ENCODE assay signal across 23 cellular contexts in genomic region chr13:20953245-20953931, GRCh38. TPM values are rescaled to one million over a fixed set of nuclear protein-coding genes. Genes with fewer than 3 reads are reported as not detected.
A peak's percentile ranks its signal among the peaks of the same experiment; 100 is the strongest.
DNase-seq lines count a peak whose midpoint lies in the region; ATAC-seq, FAIRE-seq and TF ChIP-seq lines count a peak whose summit lies in the region.
"Had no signal": no experiment of that assay in that cellular context is flagged by ENCODE, and none has a peak within 500 bp of the region (broad histone marks: within the 10 kb centered on the region; RNA-seq: fewer than 3 reads in every experiment).

No MANE protein-coding gene starts in this region.

- H3K4me2 ChIP-seq in HepG2 (ENCODE audit: low read depth, low read length) = peak overlapping the region; percentile 94

- POLR2A ChIA-PET in HepG2 (lab: Yijun Ruan, JAX) = interaction anchor here (0.9 to 1.3 kb wide), 6 partner anchors 8 to 223 kb away, joined by 3 to 8 read pairs (median 4); partner anchors contain the start of genes MRPL57, SKA3 and XPO4

- H3K36me3 ChIP-seq in HepG2 (replicated peaks in 1 of 2; ENCODE audit: control insufficient read depth in 1 of 2, insufficient read depth in 2 of 2, low read length in 2 of 2) = no peaks in the 10 kb centered on the region
- H3K36me3 ChIP-seq: SJCRH30 had no signal

- peak overlapping the region; percentile 71 for H3K27ac ChIP-seq in HepG2 (ENCODE audit: extremely low read length, insufficient read depth, low read length)
- H3K27ac ChIP-seq: SJCRH30 had no signal

- intact Hi-C loops in HepG2 (cut with micrococcal nuclease; ENCODE audit: unreplicated experiment) = loop anchor here (5.0 kb wide), 1 partner anchor 59 kb away; no protein-coding TSS in a partner anchor

- H3K9ac ChIP-seq in HepG2 (ENCODE audit: insufficient read depth, low read depth, low read length) = peak overlapping the region; percentile 57

- DNase-seq in DMS53 (lab: John Stamatoyannopoulos, UW) (peak; percentile 26), DMS53 treated with DMSO at 0.1 percent for 48 hours (lab: John Stamatoyannopoulos, UW; ENCODE audit: unreplicated experiment) (no peak), LNCaP clone FGC (ENCODE audit: low read depth) (peak; percentile 30), HepG2 (ENCODE audit: low spot score) (peak; percentile 91), EL (no peak), NCI-H2029 (lab: John Stamatoyannopoulos, UW) (no peak), NCI-H526 treated with DMSO at 0.1 percent for 48 hours (lab: John Stamatoyannopoulos, UW) (no peak)
- DNase-seq: 8988T; AML-193; C1 segment of cervical spinal cord; CD8-positive, alpha-beta memory T cell; HCEC 1CT; NCI-H1092; NCI-H1436 treated with DMSO at 0.1 percent for 48 hours; NCI-H1930; NCI-H2227 treated with DMSO at 0.1 percent for 48 hours; NCI-H510A treated with DMSO at 0.1 percent for 48 hours; SJCRH30; T-cell had no signal

- TF ChIP-seq EP300 in HepG2 (IDR thresholded peaks at IDR 0.05; ENCODE audit: low read depth in 2 of 2, low read length in 2 of 2) (peak in 1 of 2 experiments; percentile 89; a peak in 2 of 4 replicates), HepG2 (CRISPR knock-in tag; IDR thresholded peaks at IDR 0.05; ENCODE audit: borderline replicate concordance) (peak; percentile 48; the same call in 1 of the 2 replicates)

- under 1% methylated on average over 9 of the region's 16 CpGs for WGBS in HepG2 (ENCODE audit: low lambda C conversion rate)

- no TSS peak for BruUV-seq in HepG2 (replicated peaks; lab: Mats Ljungman, UMichigan)

- H3K27me3 ChIP-seq in HepG2 (ENCODE audit: control insufficient read depth in 1 of 2, insufficient read depth in 2 of 2, low read length in 2 of 2) = no peaks in the 10 kb centered on the region
- H3K27me3 ChIP-seq: SJCRH30 had no signal

- in situ Hi-C loops in HepG2 (cut with HindIII; ENCODE audit: extremely low pct_ligation_motif_present, low pct_unique_long_range_greater_than_20kb) = no loop called here

- no peaks in the 10 kb centered on the region for H4K20me1 ChIP-seq in HepG2 (ENCODE audit: insufficient read depth, low read length)

- no peak for TF ChIP-seq POLR2A in HepG2 (IDR thresholded peaks at IDR 0.05; ENCODE audit: insufficient read depth in 1 of 2, low read depth in 2 of 2, low read length in 2 of 2)

- H2AFZ ChIP-seq in HepG2 (ENCODE audit: low read length) = no peak overlapping the region

- no peak for TF ChIP-seq RAD21 in HepG2 (CRISPR knock-in tag; IDR thresholded peaks at IDR 0.05)

- H3K79me2 ChIP-seq in HepG2 (ENCODE audit: insufficient read depth, low read length) = no peaks in the 10 kb centered on the region

- peak; percentile 90 for FAIRE-seq in HepG2 (lab: Jason Lieb, UNC)
- FAIRE-seq: HTR-8/SVneo, K562, RCC 7860 had no signal

- ATAC-seq in HepG2 = peak; percentile 92
- ATAC-seq in HG03097 (IDR thresholded peaks at IDR 0.05; ENCODE audit: low FRiP score, unreplicated experiment) = no peak
- ATAC-seq: K562, T-cell had no signal

- TF ChIP-seq CTCF in LNCaP clone FGC (IDR thresholded peaks at IDR 0.05; ENCODE audit: control insufficient read depth, extremely low read depth, insufficient read depth) = no peak
- TF ChIP-seq CTCF in HepG2 (CRISPR knock-in tag; IDR thresholded peaks at IDR 0.05) = no peak; the same call in 1 of the 2 replicates

- peaks cover 42% of the 10 kb centered on the region for H3K4me1 ChIP-seq in HepG2 (ENCODE audit: insufficient read depth, low read length)
- H3K4me1 ChIP-seq: SJCRH30 had no signal

- H3K4me3 ChIP-seq in LNCaP clone FGC (ENCODE audit: low read depth, low read length) (no peak overlapping the region), HepG2 (replicated peaks in 1 of 3; ENCODE audit: insufficient read depth in 1 of 3, low read depth in 2 of 3, low read length in 3 of 3) (peak overlapping the region; percentile 39 to 64 (median 43))
- H3K4me3 ChIP-seq: K562, SJCRH30 had no signal

- CTCF ChIA-PET in HepG2 (lab: Yijun Ruan, JAX; ENCODE audit: low intra/inter-chr PET ratio, low total read pairs) = no interaction called here

- no peaks in the 10 kb centered on the region for H3K9me3 ChIP-seq in HepG2 (ENCODE audit: low read length)
- H3K9me3 ChIP-seq: SJCRH30 had no signal

TF ChIP-seq in HepG2, 621 proteins besides CTCF, POLR2A, EP300 and RAD21 (continues in another document):
- TF ChIP-seq ZNF619 (CRISPR knock-in tag; IDR thresholded peaks at IDR 0.05) = no peak
- TF ChIP-seq TARDBP (CRISPR knock-in tag; IDR thresholded peaks at IDR 0.05) = peak; percentile 85
- peak; percentile 92 for TF ChIP-seq TFE3 (CRISPR knock-in tag; IDR thresholded peaks at IDR 0.05)
- no peak for TF ChIP-seq MTA3 (CRISPR knock-in tag; IDR thresholded peaks at IDR 0.05)
- no peak for TF ChIP-seq GTF2F1 (IDR thresholded peaks at IDR 0.05; ENCODE audit: low read length)
- no peak for TF ChIP-seq SMARCE1 (IDR thresholded peaks at IDR 0.05; ENCODE audit: borderline replicate concordance)
- TF ChIP-seq MED8 (CRISPR knock-in tag; IDR thresholded peaks at IDR 0.05; ENCODE audit: insufficient replicate concordance) = no peak
- TF ChIP-seq IRF2 (CRISPR knock-in tag; IDR thresholded peaks at IDR 0.05) = peak; percentile 49; the same call in 1 of the 2 replicates
- TF ChIP-seq ZNF543 (CRISPR knock-in tag; IDR thresholded peaks at IDR 0.05) = no peak
- TF ChIP-seq ISL2 (CRISPR knock-in tag; IDR thresholded peaks at IDR 0.05) = peak; percentile 96
- TF ChIP-seq SOX6 (IDR thresholded peaks at IDR 0.05) = no peak
- peak; percentile 94 for TF ChIP-seq SOX6 (CRISPR knock-in tag; IDR thresholded peaks at IDR 0.05)
- peak; percentile 82 for TF ChIP-seq RARA (CRISPR knock-in tag; IDR thresholded peaks at IDR 0.05)
- TF ChIP-seq ZNF7 (CRISPR knock-in tag; IDR thresholded peaks at IDR 0.05) = no peak

RNA-seq across cellular contexts. Expression of gene XPO4, which starts 50.8 kb away (rescaled TPM):
- 24.8 and 41.5 TPM in 2 replicates for total RNA-seq in HepG2 (2016; rRNA removed; fragmentation: Illumina TruSeq; extraction: Trizol)
- total RNA-seq in HepG2 (2016; cell fraction: cytosol; rRNA removed; fragmentation: Illumina TruSeq; extraction: Trizol; ENCODE audit: low read depth) = 8.7 TPM in 2 replicates
- 24.4 and 40.6 TPM in 2 replicates for total RNA-seq in HepG2 (2016; cell fraction: insoluble cytoplasmic fraction; rRNA removed; fragmentation: Illumina TruSeq; extraction: Trizol)
- 17.5 and 20.5 TPM in 2 replicates for total RNA-seq in HepG2 (2016; cell fraction: membrane; rRNA removed; fragmentation: Illumina TruSeq; extraction: Trizol)
- total RNA-seq in HepG2 (2016; cell fraction: nucleus; rRNA removed; fragmentation: Illumina TruSeq; extraction: Trizol) = 36.7 and 39.7 TPM in 2 replicates
- 7.0 and 8.4 TPM in 2 replicates for polyA plus RNA-seq in HepG2 (2011; rRNA removed)
- polyA plus RNA-seq in HepG2 (2011; cell fraction: cytosol; rRNA removed) = 3.0 and 4.8 TPM in 2 replicates
- polyA plus RNA-seq in HepG2 (2011; cell fraction: nucleus; rRNA removed) = 7.7 and 8.5 TPM in 2 replicates
- 7.8 and 8.5 TPM in 2 replicates for polyA plus RNA-seq in HepG2 (2012)
- 1.9 and 2.1 TPM in 2 replicates for polyA plus RNA-seq in HepG2 (2016; cell fraction: cytosol; fragmentation: Illumina TruSeq; extraction: Trizol; ENCODE audit: low read depth)
- polyA plus RNA-seq in HepG2 (2016; cell fraction: insoluble cytoplasmic fraction; fragmentation: Illumina TruSeq; extraction: Trizol; ENCODE audit: low read depth) = 17.3 and 18.6 TPM in 2 replicates
- 4.7 and 5.9 TPM in 2 replicates for polyA plus RNA-seq in HepG2 (2016; cell fraction: membrane; fragmentation: Illumina TruSeq; extraction: Trizol; ENCODE audit: low read depth)
- 21.7 and 22.1 TPM in 2 replicates for polyA plus RNA-seq in HepG2 (2016; cell fraction: nucleus; fragmentation: Illumina TruSeq; extraction: Trizol; ENCODE audit: insufficient read depth, low read depth)
- 9.7 and 16.9 TPM in 2 replicates for polyA minus RNA-seq in HepG2 (2011; rRNA and poly(A)+ RNA removed; ENCODE audit: low replicate concordance)
- polyA minus RNA-seq in HepG2 (2011; cell fraction: cytosol; rRNA and poly(A)+ RNA removed) = 14.7 and 15.0 TPM in 2 replicates
- polyA minus RNA-seq in HepG2 (2011; cell fraction: nucleus; rRNA and poly(A)+ RNA removed) = 33.3 and 38.0 TPM in 2 replicates

Comparison
In these comparisons a context has a peak if more than half of its experiments do, and no peak if none do; other contexts are left out.
1. DNase-seq: peak in DMS53 (single experiment), LNCaP clone FGC (single experiment) and HepG2 (single experiment); none in DMS53 treated with DMSO at 0.1 percent for 48 hours (single experiment), EL (single experiment), NCI-H2029 (single experiment) and NCI-H526 treated with DMSO at 0.1 percent for 48 hours (single experiment).